Comparison of ENCODE assay signal across 8 cellular contexts in the genomic region with DNA sequence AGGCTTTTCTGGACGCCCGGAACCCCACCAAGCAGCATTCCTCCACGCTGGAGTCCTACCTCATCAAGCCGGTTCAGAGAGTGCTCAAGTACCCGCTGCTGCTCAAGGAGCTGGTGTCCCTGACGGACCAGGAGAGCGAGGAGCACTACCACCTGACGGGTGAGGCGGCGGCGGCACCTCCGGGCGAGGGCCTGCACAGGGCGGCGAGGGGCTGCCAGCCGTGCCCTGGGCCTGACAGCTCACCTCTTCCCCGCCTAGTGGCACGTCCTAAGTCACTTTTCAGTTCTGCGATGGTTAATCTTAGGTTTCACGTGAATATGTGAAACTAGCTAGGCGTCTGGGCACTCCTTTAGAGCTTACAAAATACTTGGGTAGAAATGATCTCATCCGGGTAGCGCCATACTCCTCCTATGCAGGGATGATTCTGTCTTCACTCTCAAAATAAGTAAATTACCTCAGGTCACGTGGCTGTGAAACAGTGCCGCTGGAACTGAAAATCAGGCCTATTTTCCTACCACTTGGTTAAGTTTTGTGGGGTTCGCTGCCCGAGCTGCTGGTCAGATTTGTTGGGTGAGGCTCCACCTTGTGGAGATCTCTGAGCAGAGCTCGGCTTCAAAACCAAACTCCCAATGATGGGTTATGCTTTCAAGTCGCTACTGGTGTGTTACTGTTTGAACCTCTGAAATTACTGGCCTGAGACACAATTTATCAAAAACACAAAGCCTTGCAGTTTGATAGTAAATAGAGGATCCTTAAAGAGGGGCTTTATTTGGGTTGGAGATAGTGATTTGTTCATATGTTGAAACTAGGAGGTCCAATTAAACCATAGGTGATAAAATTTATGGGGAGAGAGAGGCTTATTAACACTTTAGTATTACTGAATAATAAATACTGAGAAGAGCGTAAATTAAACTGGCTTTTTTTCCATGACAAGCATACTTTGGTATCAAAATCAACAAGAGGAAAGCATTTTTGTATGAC.
A peak's percentile ranks its signal among the peaks of the same experiment; 100 is the strongest.
DNase-seq lines count a peak whose midpoint lies in the region; ATAC-seq and TF ChIP-seq lines count a peak whose summit lies in the region.

No MANE protein-coding gene starts in this region.

- H3K27me3 Mint-ChIP-seq in activated naive CD4-positive, alpha-beta T cell treated with anti-CD3 and anti-CD28 coated beads, Interleukin-2, amount 10 ng/mL, durations not matched to agents 7 days and 5 days = no peaks in the 10 kb centered on the region

- H3F3A ChIP-seq in MM.1S (ENCODE audit: insufficient read depth, low read length) = no peaks in the 10 kb centered on the region

- H3K4me1 Mint-ChIP-seq in activated naive CD4-positive, alpha-beta T cell treated with anti-CD3 and anti-CD28 coated beads, Interleukin-2, amount 10 ng/mL, durations not matched to agents 7 days and 5 days = no peaks in the 10 kb centered on the region

- no peaks in the 10 kb centered on the region for H3K9me3 Mint-ChIP-seq in activated naive CD4-positive, alpha-beta T cell treated with anti-CD3 and anti-CD28 coated beads, Interleukin-2, amount 10 ng/mL, durations not matched to agents 7 days and 5 days

- H2AFZ ChIP-seq in MM.1S (ENCODE audit: low read length) = no peak overlapping the region

- H3K4me1 ChIP-seq in neutrophil (ENCODE audit: control insufficient read depth in 1 of 2, insufficient read depth in 1 of 2, low read depth in 1 of 2, low read length in 1 of 2) (no peaks in the 10 kb centered on the region), MM.1S (ENCODE audit: low read length) (no peaks in the 10 kb centered on the region)

- no peaks in the 10 kb centered on the region for H4K20me1 ChIP-seq in MM.1S (ENCODE audit: insufficient read depth, low read length)

- DNase-seq in activated naive CD4-positive, alpha-beta T cell treated with Interleukin-2 at 50 U/mL for 16 hours = peak; percentile 34
- no peak for DNase-seq in activated naive CD4-positive, alpha-beta T cell treated with anti-CD3 and anti-CD28 coated beads, Interleukin-2, amount 10 ng/mL, durations not matched to agents 7 days and 5 days
- no peak for DNase-seq in WERI-Rb-1
- DNase-seq in fibroblast of the conjunctiva (ENCODE audit: low read depth) = peak; percentile 54
- no peak for DNase-seq in NK-92 (lab: John Stamatoyannopoulos, UW; ENCODE audit: unreplicated experiment)
- no peak for DNase-seq in MM.1S

- H3K9me2 ChIP-seq in MM.1S (replicated peaks; ENCODE audit: insufficient read depth, low read length) = no peaks in the 10 kb centered on the region

- peaks cover 4% of the 10 kb centered on the region for H3K36me3 Mint-ChIP-seq in activated naive CD4-positive, alpha-beta T cell treated with anti-CD3 and anti-CD28 coated beads, Interleukin-2, amount 10 ng/mL, durations not matched to agents 7 days and 5 days

- H3K4me3 ChIP-seq in WERI-Rb-1 (ENCODE audit: low read depth, low read length) (no peak overlapping the region), neutrophil (ENCODE audit: low read depth in 1 of 2, low read length in 1 of 2) (no peak overlapping the region), MM.1S (ENCODE audit: low read length) (no peak overlapping the region)

- H3K36me3 ChIP-seq in WERI-Rb-1 (peaks cover 85% of the 10 kb centered on the region), neutrophil (peaks cover under 1% of the 10 kb centered on the region), MM.1S (replicated peaks; ENCODE audit: insufficient read depth, low read length) (no peaks in the 10 kb centered on the region)

- TF ChIP-seq CTCF in WERI-Rb-1 (IDR thresholded peaks at IDR 0.05; ENCODE audit: low read depth, low read length) (peak; percentile 62), neutrophil (IDR thresholded peaks at IDR 0.05) (peak; percentile 44), MM.1S (IDR thresholded peaks at IDR 0.05; ENCODE audit: low read length) (no peak)

- H3K27ac ChIP-seq in WERI-Rb-1 (no peak overlapping the region), neutrophil (no peak overlapping the region), MM.1S (ENCODE audit: low read length) (no peak overlapping the region)

- H3K9ac ChIP-seq in MM.1S (ENCODE audit: low read length) = no peak overlapping the region

- no peak overlapping the region for H3K4me2 ChIP-seq in MM.1S (ENCODE audit: low read depth, low read length)

- H3K79me2 ChIP-seq in MM.1S (ENCODE audit: low read length) = no peaks in the 10 kb centered on the region

- peak; percentile 59 for ATAC-seq in HG03175 (IDR thresholded peaks at IDR 0.05; ENCODE audit: unreplicated experiment)

- no peak overlapping the region for H3K27ac Mint-ChIP-seq in activated naive CD4-positive, alpha-beta T cell treated with anti-CD3 and anti-CD28 coated beads, Interleukin-2, amount 10 ng/mL, durations not matched to agents 7 days and 5 days

- no peaks in the 10 kb centered on the region for H3K9me3 ChIP-seq in WERI-Rb-1 (ENCODE audit: severe bottlenecking)
- H3K9me3 ChIP-seq in neutrophil = no peaks in the 10 kb centered on the region
- H3K9me3 ChIP-seq in MM.1S (replicated peaks; ENCODE audit: insufficient read depth, low read length) = no peaks in the 10 kb centered on the region

- CTCF ChIA-PET in activated naive CD4-positive, alpha-beta T cell treated with anti-CD3 and anti-CD28 coated beads, Interleukin-2, amount 10 ng/mL, durations not matched to agents 7 days and 5 days (lab: Charles Lee) = interaction anchor here (0.7 to 3.0 kb wide), 20 partner anchors 9 to 573 kb away, joined by 3 to 54 read pairs (median 3); no protein-coding TSS in a partner anchor

- no peak overlapping the region for H3K4me3 Mint-ChIP-seq in activated naive CD4-positive, alpha-beta T cell treated with anti-CD3 and anti-CD28 coated beads, Interleukin-2, amount 10 ng/mL, durations not matched to agents 7 days and 5 days

- H3K27me3 ChIP-seq in WERI-Rb-1 (ENCODE audit: insufficient read depth, low read depth, severe bottlenecking) = no peaks in the 10 kb centered on the region
- no peaks in the 10 kb centered on the region for H3K27me3 ChIP-seq in neutrophil
- H3K27me3 ChIP-seq in MM.1S (replicated peaks; ENCODE audit: insufficient read depth, low read length) = no peaks in the 10 kb centered on the region

Comparison
In these comparisons a context has a peak if more than half of its experiments do, and no peak if none do; other contexts are left out.
1. DNase-seq: peak in activated naive CD4-positive, alpha-beta T cell treated with Interleukin-2 at 50 U/mL for 16 hours (single experiment) and fibroblast of the conjunctiva (single experiment); none in activated naive CD4-positive, alpha-beta T cell treated with anti-CD3 and anti-CD28 coated beads, Interleukin-2, amount 10 ng/mL, durations not matched to agents 7 days and 5 days (single experiment), WERI-Rb-1 (single experiment), NK-92 (single experiment) and MM.1S (single experiment).